In genomic region chr5:54148858-54149257, GRCh38 we compare ENCODE assay signal across 1 cellular context.
TF ChIP-seq lines count a peak whose summit lies in the region.

No MANE protein-coding gene starts in this region.

TF ChIP-seq in IMR-90, 13 proteins besides CTCF, POLR2A, EP300 and RAD21:
- TF ChIP-seq MAZ (IDR thresholded peaks at IDR 0.05; ENCODE audit: borderline replicate concordance, low read depth, low read length) (no peak), MAFK (IDR thresholded peaks at IDR 0.05; ENCODE audit: low read depth, low read length) (no peak), FOS (IDR thresholded peaks at IDR 0.05; ENCODE audit: low read depth, low read length) (no peak), ELK1 (IDR thresholded peaks at IDR 0.05; ENCODE audit: borderline replicate concordance, low read depth, low read length) (no peak), BHLHE40 (IDR thresholded peaks at IDR 0.05; ENCODE audit: low read depth, low read length) (no peak), RFX5 (IDR thresholded peaks at IDR 0.05; ENCODE audit: low read depth, low read length) (no peak), MXI1 (IDR thresholded peaks at IDR 0.05; ENCODE audit: borderline replicate concordance, low read depth, low read length) (no peak), NFE2L2 (IDR thresholded peaks at IDR 0.05; ENCODE audit: low read depth, low read length) (no peak), RCOR1 (IDR thresholded peaks at IDR 0.05; ENCODE audit: insufficient replicate concordance, low read length) (no peak), SMC3 (IDR thresholded peaks at IDR 0.05; ENCODE audit: low read depth, low read length) (no peak), USF2 (IDR thresholded peaks at IDR 0.05; ENCODE audit: low read depth, low read length) (no peak), CEBPB (IDR thresholded peaks at IDR 0.05; ENCODE audit: low read depth, low read length) (no peak)
